In the genomic region with DNA sequence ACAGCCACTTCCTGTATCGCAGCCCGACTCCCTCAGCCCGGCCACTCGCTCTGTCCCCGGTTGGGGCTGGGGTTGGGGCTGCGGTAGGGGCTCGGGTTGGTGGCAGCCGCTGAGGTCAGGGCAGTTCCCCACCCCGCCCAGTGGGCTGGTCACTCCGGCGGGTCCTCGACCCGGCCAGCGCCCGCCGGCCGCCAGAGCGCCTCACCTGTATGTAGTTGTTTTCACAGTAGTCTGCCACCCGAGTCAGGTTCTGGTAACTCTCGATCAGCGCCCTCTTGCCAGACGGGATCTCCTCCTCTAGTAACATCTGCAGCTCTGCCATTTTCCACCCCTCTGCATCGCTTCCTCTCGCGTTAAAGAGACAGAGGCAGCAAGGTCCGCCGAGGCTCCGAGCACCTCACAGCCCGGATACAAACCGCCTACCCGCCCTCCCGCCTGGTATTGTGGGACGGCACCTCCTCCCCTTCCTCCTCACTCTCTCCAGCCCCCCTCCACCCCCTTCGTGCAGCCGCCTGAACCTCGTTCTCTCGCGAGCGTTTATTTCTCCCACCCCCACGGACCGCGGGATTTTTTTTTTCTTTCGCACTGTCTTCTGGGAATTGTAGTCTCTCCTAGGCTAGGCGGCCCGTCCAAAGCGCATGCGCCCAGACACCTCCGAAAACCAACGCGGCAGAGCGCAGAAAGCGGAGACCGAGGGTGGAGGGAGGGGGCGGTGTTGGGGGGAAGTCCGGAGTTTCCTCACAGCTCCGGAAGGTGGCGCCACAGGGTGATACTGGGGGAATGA, we compare ENCODE assay signal across 8 cellular contexts. TPM values are rescaled to one million over a fixed set of nuclear protein-coding genes. Genes with fewer than 3 reads are reported as not detected.
A peak's percentile ranks its signal among the peaks of the same experiment; 100 is the strongest.
DNase-seq lines count a peak whose midpoint lies in the region; ATAC-seq and TF ChIP-seq lines count a peak whose summit lies in the region.

A gene (minus strand): TSS at position 417 of the 784 bp plus-strand sequence. CDS start 95 bp downstream, at position 322.

- H3K9me3 ChIP-seq in prostate gland: no peaks in the 10 kb centered on the region

- H3K4me1 ChIP-seq in prostate gland (replicated peaks) (no peaks in the 10 kb centered on the region), urinary bladder (ENCODE audit: insufficient read depth) (peaks cover 2% of the 10 kb centered on the region)

- H3K4me3 ChIP-seq in prostate gland (peak within 1 kb of the TSS; percentile 92 to 96), urinary bladder (ENCODE audit: low read depth, low read length) (peak within 1 kb of the TSS; percentile 99)

- intact Hi-C loops in T-helper 2 cell treated with Interferon-gamma antibody and Interleukin-4, amounts not matched to agents 100 ng/mL and 5 ng/mL, for 36 hours (cut with micrococcal nuclease): loop anchor here (1.0 to 5.0 kb wide), 13 partner anchors 16 to 1843 kb away; a partner anchor contains a TSS
- intact Hi-C loops in left ventricle myocardium superior (cut with micrococcal nuclease): no loop called here
- intact Hi-C loops in prostate gland (cut with DNase I): no loop called here

- no peaks in the 10 kb centered on the region for H3K36me3 ChIP-seq in prostate gland
- H3K36me3 ChIP-seq in urinary bladder (ENCODE audit: insufficient read depth): no peaks in the 10 kb centered on the region

- peak within 1 kb of the TSS; percentile 96 for H3K27ac ChIP-seq in prostate gland
- H3K27ac ChIP-seq in urinary bladder (ENCODE audit: low read depth): peak within 1 kb of the TSS; percentile 99

- H3K27me3 ChIP-seq in prostate gland (replicated peaks; ENCODE audit: insufficient read depth): no peaks in the 10 kb centered on the region

- peak; percentile 76 for ATAC-seq in GM18498 (IDR thresholded peaks at IDR 0.05; ENCODE audit: unreplicated experiment)
- peak; percentile 67 for ATAC-seq in HG02938 (IDR thresholded peaks at IDR 0.05; ENCODE audit: unreplicated experiment)
- ATAC-seq in left ventricle myocardium superior: peak; percentile 98

- under 1% methylated on average over 57 of the region's 57 CpGs for WGBS in prostate gland
- WGBS in urinary bladder: under 1% methylated on average over 57 of the region's 57 CpGs

- TF ChIP-seq POLR2A in prostate gland (IDR thresholded peaks at IDR 0.05): peak; percentile 99

- peak in 3 of 4 experiments; percentile 59 to 82 (median 63) for TF ChIP-seq CTCF in prostate gland (IDR thresholded peaks at IDR 0.05)

- DNase-seq in NCI-H187 treated with DMSO at 0.1 percent for 48 hours (lab: John Stamatoyannopoulos, UW) (peak; percentile 83), anterior cingulate cortex (lab: John Stamatoyannopoulos, UW) (peak; percentile 76 to 100 (median 97)), left ventricle myocardium superior (peak; percentile 98), prostate gland (ENCODE audit: low spot score) (peak; percentile 98)

RNA-seq across cellular contexts. Expression of the gene that starts here (rescaled TPM):
- total RNA-seq in T-helper 2 cell treated with Interferon-gamma antibody and Interleukin-4, amounts not matched to agents 100 ng/mL and 5 ng/mL, for 36 hours: 59.3 and 59.9 TPM in 2 replicates
- total RNA-seq in left ventricle myocardium superior: 27.2 TPM
- 10 to 100 TPM; 37.8 to 60.6 TPM for total RNA-seq in prostate gland
- 60.1 TPM for total RNA-seq in urinary bladder
- polyA plus RNA-seq in urinary bladder: 34.2 TPM

Comparison
In these comparisons a context has a peak if more than half of its experiments do, and no peak if none do; other contexts are left out.
1. Peak in every context shown above with its lines: DNase-seq, ATAC-seq, H3K4me3 ChIP-seq and H3K27ac ChIP-seq.